Comparison of ENCODE assay signal across 1 cellular context in the genomic region with DNA sequence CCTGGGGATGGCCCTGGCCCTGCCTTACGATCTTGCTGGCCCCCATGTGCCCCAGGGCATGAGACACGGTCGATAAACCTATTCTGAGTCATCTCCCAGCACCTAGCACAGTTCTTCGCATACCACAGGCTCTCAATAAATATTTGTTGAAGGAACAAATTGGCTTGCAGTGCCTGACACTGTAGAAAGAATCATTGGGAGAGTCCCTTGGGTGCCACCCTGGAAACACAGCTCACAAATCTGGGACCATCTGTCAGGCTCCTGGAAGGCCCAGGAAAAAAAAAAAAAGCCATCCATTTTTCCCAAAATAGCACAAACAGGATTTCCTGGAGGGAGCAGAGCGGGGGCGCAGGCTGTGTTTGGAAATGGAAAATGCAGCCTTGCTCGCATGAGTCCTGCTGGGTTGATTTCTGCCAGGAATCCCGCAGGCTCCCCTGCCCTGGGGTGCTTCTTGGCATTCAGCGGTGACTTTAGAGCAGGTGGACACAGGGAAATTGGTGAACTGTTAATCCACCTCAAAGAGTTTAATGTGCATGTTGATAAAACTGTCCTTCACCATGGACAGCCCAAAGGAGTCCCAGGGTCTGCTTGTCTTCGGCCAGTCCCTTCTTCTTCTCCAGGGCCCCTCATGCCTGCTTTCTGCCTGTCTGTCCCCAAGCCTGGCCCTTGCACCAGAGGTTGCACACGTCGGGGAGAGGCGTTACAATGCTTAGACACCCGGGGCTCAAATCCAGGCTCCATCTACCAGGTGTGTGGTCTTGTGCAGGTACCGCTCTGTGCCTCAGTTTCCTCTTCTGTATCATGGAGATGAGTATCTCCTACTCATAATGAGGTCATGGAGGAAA.
TF ChIP-seq lines count a peak whose summit lies in the region.

No MANE protein-coding gene starts in this region.

TF ChIP-seq in H1, 55 proteins besides CTCF, POLR2A, EP300 and RAD21 (continued from another document):
- no peak for TF ChIP-seq KDM5A (IDR thresholded peaks at IDR 0.05; ENCODE audit: low read length)
- no peak for TF ChIP-seq SAP30 (IDR thresholded peaks at IDR 0.05; ENCODE audit: insufficient read depth, insufficient replicate concordance, low read length)
- no peak for TF ChIP-seq SRF (IDR thresholded peaks at IDR 0.05; ENCODE audit: low read depth, low read length)
- TF ChIP-seq BCL11A (IDR thresholded peaks at IDR 0.05; ENCODE audit: low read depth in 2 of 2, low read length in 2 of 2): no peak
- TF ChIP-seq, protein P1, sequence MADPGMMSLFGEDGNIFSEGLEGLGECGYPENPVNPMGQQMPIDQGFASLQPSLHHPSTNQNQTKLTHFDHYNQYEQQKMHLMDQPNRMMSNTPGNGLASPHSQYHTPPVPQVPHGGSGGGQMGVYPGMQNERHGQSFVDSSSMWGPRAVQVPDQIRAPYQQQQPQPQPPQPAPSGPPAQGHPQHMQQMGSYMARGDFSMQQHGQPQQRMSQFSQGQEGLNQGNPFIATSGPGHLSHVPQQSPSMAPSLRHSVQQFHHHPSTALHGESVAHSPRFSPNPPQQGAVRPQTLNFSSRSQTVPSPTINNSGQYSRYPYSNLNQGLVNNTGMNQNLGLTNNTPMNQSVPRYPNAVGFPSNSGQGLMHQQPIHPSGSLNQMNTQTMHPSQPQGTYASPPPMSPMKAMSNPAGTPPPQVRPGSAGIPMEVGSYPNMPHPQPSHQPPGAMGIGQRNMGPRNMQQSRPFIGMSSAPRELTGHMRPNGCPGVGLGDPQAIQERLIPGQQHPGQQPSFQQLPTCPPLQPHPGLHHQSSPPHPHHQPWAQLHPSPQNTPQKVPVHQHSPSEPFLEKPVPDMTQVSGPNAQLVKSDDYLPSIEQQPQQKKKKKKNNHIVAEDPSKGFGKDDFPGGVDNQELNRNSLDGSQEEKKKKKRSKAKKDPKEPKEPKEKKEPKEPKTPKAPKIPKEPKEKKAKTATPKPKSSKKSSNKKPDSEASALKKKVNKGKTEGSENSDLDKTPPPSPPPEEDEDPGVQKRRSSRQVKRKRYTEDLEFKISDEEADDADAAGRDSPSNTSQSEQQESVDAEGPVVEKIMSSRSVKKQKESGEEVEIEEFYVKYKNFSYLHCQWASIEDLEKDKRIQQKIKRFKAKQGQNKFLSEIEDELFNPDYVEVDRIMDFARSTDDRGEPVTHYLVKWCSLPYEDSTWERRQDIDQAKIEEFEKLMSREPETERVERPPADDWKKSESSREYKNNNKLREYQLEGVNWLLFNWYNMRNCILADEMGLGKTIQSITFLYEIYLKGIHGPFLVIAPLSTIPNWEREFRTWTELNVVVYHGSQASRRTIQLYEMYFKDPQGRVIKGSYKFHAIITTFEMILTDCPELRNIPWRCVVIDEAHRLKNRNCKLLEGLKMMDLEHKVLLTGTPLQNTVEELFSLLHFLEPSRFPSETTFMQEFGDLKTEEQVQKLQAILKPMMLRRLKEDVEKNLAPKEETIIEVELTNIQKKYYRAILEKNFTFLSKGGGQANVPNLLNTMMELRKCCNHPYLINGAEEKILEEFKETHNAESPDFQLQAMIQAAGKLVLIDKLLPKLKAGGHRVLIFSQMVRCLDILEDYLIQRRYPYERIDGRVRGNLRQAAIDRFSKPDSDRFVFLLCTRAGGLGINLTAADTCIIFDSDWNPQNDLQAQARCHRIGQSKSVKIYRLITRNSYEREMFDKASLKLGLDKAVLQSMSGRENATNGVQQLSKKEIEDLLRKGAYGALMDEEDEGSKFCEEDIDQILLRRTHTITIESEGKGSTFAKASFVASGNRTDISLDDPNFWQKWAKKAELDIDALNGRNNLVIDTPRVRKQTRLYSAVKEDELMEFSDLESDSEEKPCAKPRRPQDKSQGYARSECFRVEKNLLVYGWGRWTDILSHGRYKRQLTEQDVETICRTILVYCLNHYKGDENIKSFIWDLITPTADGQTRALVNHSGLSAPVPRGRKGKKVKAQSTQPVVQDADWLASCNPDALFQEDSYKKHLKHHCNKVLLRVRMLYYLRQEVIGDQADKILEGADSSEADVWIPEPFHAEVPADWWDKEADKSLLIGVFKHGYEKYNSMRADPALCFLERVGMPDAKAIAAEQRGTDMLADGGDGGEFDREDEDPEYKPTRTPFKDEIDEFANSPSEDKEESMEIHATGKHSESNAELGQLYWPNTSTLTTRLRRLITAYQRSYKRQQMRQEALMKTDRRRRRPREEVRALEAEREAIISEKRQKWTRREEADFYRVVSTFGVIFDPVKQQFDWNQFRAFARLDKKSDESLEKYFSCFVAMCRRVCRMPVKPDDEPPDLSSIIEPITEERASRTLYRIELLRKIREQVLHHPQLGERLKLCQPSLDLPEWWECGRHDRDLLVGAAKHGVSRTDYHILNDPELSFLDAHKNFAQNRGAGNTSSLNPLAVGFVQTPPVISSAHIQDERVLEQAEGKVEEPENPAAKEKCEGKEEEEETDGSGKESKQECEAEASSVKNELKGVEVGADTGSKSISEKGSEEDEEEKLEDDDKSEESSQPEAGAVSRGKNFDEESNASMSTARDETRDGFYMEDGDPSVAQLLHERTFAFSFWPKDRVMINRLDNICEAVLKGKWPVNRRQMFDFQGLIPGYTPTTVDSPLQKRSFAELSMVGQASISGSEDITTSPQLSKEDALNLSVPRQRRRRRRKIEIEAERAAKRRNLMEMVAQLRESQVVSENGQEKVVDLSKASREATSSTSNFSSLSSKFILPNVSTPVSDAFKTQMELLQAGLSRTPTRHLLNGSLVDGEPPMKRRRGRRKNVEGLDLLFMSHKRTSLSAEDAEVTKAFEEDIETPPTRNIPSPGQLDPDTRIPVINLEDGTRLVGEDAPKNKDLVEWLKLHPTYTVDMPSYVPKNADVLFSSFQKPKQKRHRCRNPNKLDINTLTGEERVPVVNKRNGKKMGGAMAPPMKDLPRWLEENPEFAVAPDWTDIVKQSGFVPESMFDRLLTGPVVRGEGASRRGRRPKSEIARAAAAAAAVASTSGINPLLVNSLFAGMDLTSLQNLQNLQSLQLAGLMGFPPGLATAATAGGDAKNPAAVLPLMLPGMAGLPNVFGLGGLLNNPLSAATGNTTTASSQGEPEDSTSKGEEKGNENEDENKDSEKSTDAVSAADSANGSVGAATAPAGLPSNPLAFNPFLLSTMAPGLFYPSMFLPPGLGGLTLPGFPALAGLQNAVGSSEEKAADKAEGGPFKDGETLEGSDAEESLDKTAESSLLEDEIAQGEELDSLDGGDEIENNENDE (IDR thresholded peaks at IDR 0.05; ENCODE audit: insufficient replicate concordance, low read length): no peak
- TF ChIP-seq SP1 (IDR thresholded peaks at IDR 0.05; ENCODE audit: low read depth, low read length): no peak
- no peak for TF ChIP-seq TBP (IDR thresholded peaks at IDR 0.05; ENCODE audit: low read depth, low read length)
- no peak for TF ChIP-seq TAF1 (IDR thresholded peaks at IDR 0.05; ENCODE audit: low read depth, low read length)
